In the genomic region with DNA sequence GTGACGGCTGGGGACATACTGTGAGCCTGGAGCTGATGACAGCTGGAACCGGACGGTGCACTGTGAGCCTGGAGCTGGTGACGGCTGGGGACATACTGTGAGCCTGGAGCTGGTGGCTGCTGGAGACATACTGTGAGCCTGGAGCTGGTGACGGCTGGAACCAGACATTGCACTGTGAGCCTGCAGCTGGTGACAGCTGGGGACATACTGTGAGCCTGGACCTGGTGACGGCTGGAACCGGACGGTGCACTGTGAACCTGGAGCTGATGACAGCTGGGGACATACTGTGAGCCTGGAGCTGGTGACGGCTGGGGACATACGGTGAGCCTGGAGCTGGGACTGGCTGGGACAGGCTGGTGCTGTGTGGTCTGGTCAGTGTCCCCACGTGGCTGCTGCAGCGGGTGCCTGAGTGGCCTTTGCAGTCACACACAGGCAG, we compare ENCODE assay signal across 17 cellular contexts.
"Had no signal": no experiment of that assay in that cellular context is flagged by ENCODE, and none has a peak within 500 bp of the region (broad histone marks: within the 10 kb centered on the region; RNA-seq: fewer than 3 reads in every experiment).

No MANE protein-coding gene starts in this region.

- H3K9me3 ChIP-seq: breast epithelium, gastrocnemius medialis, stomach, testis had no signal

- H3K36me3 ChIP-seq: breast epithelium, gastrocnemius medialis had no signal

- DNase-seq: activated CD4-positive, alpha-beta T cell treated with anti-CD3 and anti-CD28 coated beads, Interleukin-2, amount 50 U/mL, for 1 hour; activated CD8-positive, alpha-beta memory T cell treated with anti-CD3 and anti-CD28 coated beads for 24 hours; activated CD8-positive, alpha-beta memory T cell treated with anti-CD3 and anti-CD28 coated beads, Interleukin-2, amount 50 U/mL, for 48 hours; activated effector memory CD4-positive, alpha-beta T cell treated with anti-CD3 and anti-CD28 coated beads, Interleukin-2, amount 50 U/mL, for 16 hours; activated T-cell treated with anti-CD3 and anti-CD28 coated beads, Interleukin-2, amount 50 U/mL, for 48 hours; cerebellar nuclear complex; cortex of kidney; gastrocnemius medialis; left colon; nucleus accumbens; retina; stomach; T-helper 1 cell; T-helper 9 cell; testis had no signal

- H3K4me3 ChIP-seq: breast epithelium, gastrocnemius medialis, stomach, testis had no signal

- H3K4me1 ChIP-seq: breast epithelium, gastrocnemius medialis, testis had no signal

- H3K27ac ChIP-seq: breast epithelium, gastrocnemius medialis, stomach, testis had no signal

- ATAC-seq: gastrocnemius medialis, left colon, SK-N-SH treated with all-trans-retinoic acid at 6 μM for 48 hours had no signal

- H3K27me3 ChIP-seq: gastrocnemius medialis, stomach, testis had no signal
